In the genomic region with DNA sequence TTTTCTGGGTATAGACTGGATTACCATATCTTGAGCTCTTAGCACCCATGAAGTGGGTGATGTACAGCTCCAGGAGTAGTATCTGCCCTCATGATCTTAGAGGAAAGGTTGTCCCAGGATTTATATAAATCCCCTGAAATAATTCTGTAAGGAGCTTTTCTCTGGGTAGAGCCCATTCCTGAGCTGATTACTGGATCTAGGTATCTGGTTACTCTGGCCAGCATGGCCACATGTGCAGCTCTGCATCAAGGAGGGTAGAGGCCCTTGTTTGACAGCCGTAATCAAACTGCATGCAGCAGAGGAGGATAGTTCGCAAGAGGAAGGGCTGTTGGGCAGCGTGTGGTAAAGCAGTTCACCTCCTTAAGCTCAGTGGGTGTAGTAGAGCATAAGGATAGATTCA, we compare ENCODE assay signal across 15 cellular contexts. TPM values are rescaled to one million over a fixed set of nuclear protein-coding genes. Genes with fewer than 3 reads are reported as not detected.
A peak's percentile ranks its signal among the peaks of the same experiment; 100 is the strongest.
DNase-seq lines count a peak whose midpoint lies in the region; ATAC-seq and TF ChIP-seq lines count a peak whose summit lies in the region.
"Had no signal": no experiment of that assay in that cellular context is flagged by ENCODE, and none has a peak within 500 bp of the region (broad histone marks: within the 10 kb centered on the region; RNA-seq: fewer than 3 reads in every experiment).

No MANE protein-coding gene starts in this region.

- CTCF ChIA-PET in activated naive CD4-positive, alpha-beta T cell treated with anti-CD3 and anti-CD28 coated beads for 36 hours (lab: Charles Lee), result interaction anchor here (1.0 to 1.3 kb wide), 2 partner anchors 12 to 194 kb away, joined by 3 to 9 read pairs; no protein-coding TSS in a partner anchor
- CTCF ChIA-PET in Calu3 (lab: Charles Lee), result interaction anchor here (0.6 to 1.0 kb wide), 2 partner anchors 9 to 12 kb away, joined by 3 to 5 read pairs; a partner anchor contains a TSS

- H3K36me3 Mint-ChIP-seq in activated naive CD4-positive, alpha-beta T cell treated with anti-CD3 and anti-CD28 coated beads, Interleukin-2, amount 50 U/mL, for 72 hours, result no peaks in the 10 kb centered on the region
- H3K36me3 Mint-ChIP-seq in activated naive CD4-positive, alpha-beta T cell treated with anti-CD3 and anti-CD28 coated beads for 36 hours (ENCODE audit: low read depth), result peaks cover 11% of the 10 kb centered on the region
- peaks cover 15% of the 10 kb centered on the region for H3K36me3 Mint-ChIP-seq in Calu3 (ENCODE audit: insufficient read depth, unreplicated experiment)

- H3K27ac Mint-ChIP-seq in activated naive CD4-positive, alpha-beta T cell treated with anti-CD3 and anti-CD28 coated beads, Interleukin-2, amount 50 U/mL, for 72 hours, result peak overlapping the region; percentile 13 to 19
- no peak overlapping the region for H3K27ac Mint-ChIP-seq in activated naive CD4-positive, alpha-beta T cell treated with anti-CD3 and anti-CD28 coated beads for 36 hours
- H3K27ac Mint-ChIP-seq in Calu3 (ENCODE audit: unreplicated experiment), result no peak overlapping the region

- H3K9me3 Mint-ChIP-seq in activated naive CD4-positive, alpha-beta T cell treated with anti-CD3 and anti-CD28 coated beads, Interleukin-2, amount 50 U/mL, for 72 hours, result no peaks in the 10 kb centered on the region
- H3K9me3 Mint-ChIP-seq in activated naive CD4-positive, alpha-beta T cell treated with anti-CD3 and anti-CD28 coated beads for 36 hours, result no peaks in the 10 kb centered on the region
- no peaks in the 10 kb centered on the region for H3K9me3 Mint-ChIP-seq in Calu3 (ENCODE audit: low read depth, unreplicated experiment)
- H3K9me3 Mint-ChIP-seq: CD4-positive, CD25-positive, alpha-beta regulatory T cell had no signal

- DNase-seq in activated naive CD4-positive, alpha-beta T cell treated with anti-CD3 and anti-CD28 coated beads, Interleukin-2, amount 50 U/mL, for 72 hours (ENCODE audit: low spot score in 2 of 2), result no peak
- no peak for DNase-seq in activated naive CD4-positive, alpha-beta T cell treated with anti-CD3 and anti-CD28 coated beads for 36 hours
- DNase-seq in D341Med (ENCODE audit: low spot score) (peak; percentile 79), NCI-H82 treated with DMSO at 0.1 percent for 48 hours (lab: John Stamatoyannopoulos, UW; ENCODE audit: unreplicated experiment) (peak; percentile 99), left lobe of liver (ENCODE audit: low spot score) (peak; percentile 24), Calu3 (no peak)
- DNase-seq: CD4-positive, CD25-positive, alpha-beta regulatory T cell; KBM-7; MM.1S; NCI-H1048; NCI-H1417 treated with DMSO at 0.1 percent for 48 hours; NCI-H187; NCI-H748 treated with DMSO at 0.1 percent for 48 hours had no signal

- H3K27me3 Mint-ChIP-seq in activated naive CD4-positive, alpha-beta T cell treated with anti-CD3 and anti-CD28 coated beads for 36 hours (ENCODE audit: low read depth), result no peaks in the 10 kb centered on the region
- no peaks in the 10 kb centered on the region for H3K27me3 Mint-ChIP-seq in Calu3 (ENCODE audit: unreplicated experiment)
- H3K27me3 Mint-ChIP-seq: CD4-positive, CD25-positive, alpha-beta regulatory T cell had no signal

- BruUV-seq in Calu3 (replicated peaks; lab: Mats Ljungman, UMichigan), result no TSS peak

- ATAC-seq in activated naive CD4-positive, alpha-beta T cell treated with anti-CD3 and anti-CD28 coated beads, Interleukin-2, amount 50 U/mL, for 72 hours, result no peak
- no peak for ATAC-seq in left lobe of liver
- no peak for ATAC-seq in GM19397 (IDR thresholded peaks at IDR 0.05; ENCODE audit: unreplicated experiment)
- ATAC-seq: HCT116 had no signal

- peaks cover 32% of the 10 kb centered on the region for H3K4me1 Mint-ChIP-seq in activated naive CD4-positive, alpha-beta T cell treated with anti-CD3 and anti-CD28 coated beads for 36 hours (ENCODE audit: low read depth)
- no peaks in the 10 kb centered on the region for H3K4me1 Mint-ChIP-seq in Calu3 (ENCODE audit: low read depth, unreplicated experiment)

- TF ChIP-seq CTCF in Calu3 (IDR thresholded peaks at IDR 0.05; ENCODE audit: unreplicated experiment), result no peak

- intact Hi-C loops in activated naive CD4-positive, alpha-beta T cell treated with anti-CD3 and anti-CD28 coated beads for 36 hours (cut with micrococcal nuclease), result no loop called here
- intact Hi-C loops in Calu3 (cut with micrococcal nuclease; ENCODE audit: unreplicated experiment), result no loop called here

- no peak overlapping the region for H3K4me3 Mint-ChIP-seq in activated naive CD4-positive, alpha-beta T cell treated with anti-CD3 and anti-CD28 coated beads for 36 hours
- H3K4me3 Mint-ChIP-seq in Calu3 (ENCODE audit: low read depth, unreplicated experiment), result no peak overlapping the region
- H3K4me3 Mint-ChIP-seq: CD4-positive, CD25-positive, alpha-beta regulatory T cell had no signal

RNA-seq across cellular contexts. Expression of a gene that starts 8.5 kb away (rescaled TPM):
- 10 to 100 TPM; 46.0 to 48.5 TPM for total RNA-seq in activated naive CD4-positive, alpha-beta T cell treated with anti-CD3 and anti-CD28 coated beads, Interleukin-2, amount 50 U/mL, for 72 hours
- 10 to 100 TPM; 47.5 to 48.3 TPM for total RNA-seq in activated naive CD4-positive, alpha-beta T cell treated with anti-CD3 and anti-CD28 coated beads for 36 hours
- total RNA-seq in left lobe of liver, result 57.0 TPM
- 37.1 and 39.7 TPM in 2 replicates for total RNA-seq in Calu3 (2022)

RNA-seq across cellular contexts. Expression of a gene that starts 16.7 kb away (rescaled TPM):
- under 1 TPM; 0.35 to 0.46 TPM for total RNA-seq in activated naive CD4-positive, alpha-beta T cell treated with anti-CD3 and anti-CD28 coated beads, Interleukin-2, amount 50 U/mL, for 72 hours
- total RNA-seq in activated naive CD4-positive, alpha-beta T cell treated with anti-CD3 and anti-CD28 coated beads for 36 hours, result under 1 TPM; 0.36 to 0.47 TPM
- total RNA-seq in left lobe of liver (129 TPM), Calu3 (2022) (0.21 and 1.0 TPM in 2 replicates)
- total RNA-seq: CD4-positive, CD25-positive, alpha-beta regulatory T cell had no signal

RNA-seq across cellular contexts. Expression of a gene that starts 35.4 kb away (rescaled TPM):
- total RNA-seq in activated naive CD4-positive, alpha-beta T cell treated with anti-CD3 and anti-CD28 coated beads, Interleukin-2, amount 50 U/mL, for 72 hours, result 10 to 100 TPM; 33.8 to 51.2 TPM
- 10 to 100 TPM; 57.7 to 60.2 TPM for total RNA-seq in activated naive CD4-positive, alpha-beta T cell treated with anti-CD3 and anti-CD28 coated beads for 36 hours
- total RNA-seq in left lobe of liver (18.6 TPM), Calu3 (2022) (36.9 and 40.9 TPM in 2 replicates)

RNA-seq across cellular contexts. Expression of a gene that starts 46.6 kb away (rescaled TPM):
- total RNA-seq in activated naive CD4-positive, alpha-beta T cell treated with anti-CD3 and anti-CD28 coated beads, Interleukin-2, amount 50 U/mL, for 72 hours, result 10 to 100 TPM; 50.1 to 71.1 TPM
- total RNA-seq in activated naive CD4-positive, alpha-beta T cell treated with anti-CD3 and anti-CD28 coated beads for 36 hours, result 10 to 100 TPM; 32.6 to 33.6 TPM
- total RNA-seq in left lobe of liver, result 6.5 TPM
- 27.3 and 28.2 TPM in 2 replicates for total RNA-seq in Calu3 (2022)

Comparison
In these comparisons a context has a peak if more than half of its experiments do, and no peak if none do; other contexts are left out.
1. H3K27ac Mint-ChIP-seq: peak in activated naive CD4-positive, alpha-beta T cell treated with anti-CD3 and anti-CD28 coated beads, Interleukin-2, amount 50 U/mL, for 72 hours (2 of 2); none in activated naive CD4-positive, alpha-beta T cell treated with anti-CD3 and anti-CD28 coated beads for 36 hours (single experiment) and Calu3 (single experiment).
2. DNase-seq: peak in D341Med (single experiment), NCI-H82 treated with DMSO at 0.1 percent for 48 hours (single experiment) and left lobe of liver (single experiment); none in activated naive CD4-positive, alpha-beta T cell treated with anti-CD3 and anti-CD28 coated beads, Interleukin-2, amount 50 U/mL, for 72 hours (0 of 2), activated naive CD4-positive, alpha-beta T cell treated with anti-CD3 and anti-CD28 coated beads for 36 hours (single experiment) and Calu3 (single experiment).
3. RNA of a gene that starts 16.7 kb away (total RNA-seq): 129 TPM in left lobe of liver (single experiment); 0.36 to 0.47 TPM in activated naive CD4-positive, alpha-beta T cell treated with anti-CD3 and anti-CD28 coated beads for 36 hours, 0.35 to 0.46 TPM in activated naive CD4-positive, alpha-beta T cell treated with anti-CD3 and anti-CD28 coated beads, Interleukin-2, amount 50 U/mL, for 72 hours and 0.21 to 1.0 TPM in Calu3; every median in the first group is over 10 times any median in the second.